8 cellular contexts compared by ENCODE assay signal in genomic region chr14:74712499-74713394, GRCh38. TPM values are rescaled to one million over a fixed set of nuclear protein-coding genes. Genes with fewer than 3 reads are reported as not detected.
DNase-seq lines count a peak whose midpoint lies in the region; ATAC-seq and TF ChIP-seq lines count a peak whose summit lies in the region.

Gene AREL1 (minus strand): TSS chr14:74713080. CDS start chr14:74685615, 27,465 bp downstream.
A gene with protein sequence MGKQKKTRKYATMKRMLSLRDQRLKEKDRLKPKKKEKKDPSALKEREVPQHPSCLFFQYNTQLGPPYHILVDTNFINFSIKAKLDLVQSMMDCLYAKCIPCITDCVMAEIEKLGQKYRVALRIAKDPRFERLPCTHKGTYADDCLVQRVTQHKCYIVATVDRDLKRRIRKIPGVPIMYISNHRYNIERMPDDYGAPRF (plus strand): TSS chr14:74713144. CDS start chr14:74713198, 54 bp downstream.

- peak within 1 kb of the TSS; percentile 94 for H3K4ac ChIP-seq in IMR-90 (ENCODE audit: low read depth, low read length)

- peak within 1 kb of the TSS; percentile 95 for H2AK5ac ChIP-seq in IMR-90 (ENCODE audit: low read depth, low read length)

- peak within 1 kb of the TSS; percentile 90 to 94 (median 92) for H3K4me3 Mint-ChIP-seq in CD4-positive, CD25-positive, alpha-beta regulatory T cell
- H3K4me3 Mint-ChIP-seq in naive thymus-derived CD8-positive, alpha-beta T cell, result peak within 1 kb of the TSS; percentile 90 to 98 (median 96)
- H3K4me3 Mint-ChIP-seq in stimulated activated naive CD8-positive, alpha-beta T cell treated with anti-CD3 and anti-CD28 coated beads, Interleukin-15, Interleukin-2, amounts not matched to agents 100 ng/mL and 50 ng/mL, for 24 hours, result peak within 1 kb of the TSS; percentile 98

- no peaks in the 10 kb centered on the region for H3K9me3 ChIP-seq in CD4-positive, CD25-positive, alpha-beta regulatory T cell (ENCODE audit: control insufficient read depth in 2 of 2, low read length in 2 of 2)
- H3K9me3 ChIP-seq in IMR-90 (ENCODE audit: control insufficient read depth, insufficient read depth, low read length), result no peaks in the 10 kb centered on the region
- H3K9me3 ChIP-seq in esophagus squamous epithelium, result no peaks in the 10 kb centered on the region

- H3K9ac ChIP-seq in IMR-90 (ENCODE audit: low read depth, low read length), result peak within 1 kb of the TSS; percentile 91

- H3K4me3 ChIP-seq in CD4-positive, CD25-positive, alpha-beta regulatory T cell (ENCODE audit: low read depth, low read length), result peak within 1 kb of the TSS; percentile 100
- H3K4me3 ChIP-seq in IMR-90 (ENCODE audit: insufficient read depth, low read depth, low read length) (peak within 1 kb of the TSS; percentile 78), esophagus squamous epithelium (peak within 1 kb of the TSS; percentile 64 to 95 (median 78))

- peaks cover 23% of the 10 kb centered on the region for H3K4me1 ChIP-seq in CD4-positive, CD25-positive, alpha-beta regulatory T cell (ENCODE audit: control insufficient read depth, insufficient read depth, low read length, poor library complexity, severe bottlenecking)
- H3K4me1 ChIP-seq in IMR-90 (ENCODE audit: control insufficient read depth, insufficient read depth, low read length) (no peaks in the 10 kb centered on the region), esophagus squamous epithelium (peaks cover 11 to 40% (median 19%) of the 10 kb centered on the region in 3 donors)

- peak within 1 kb of the TSS; percentile 79 for H2BK5ac ChIP-seq in IMR-90 (ENCODE audit: low read depth, low read length, poor library complexity, severe bottlenecking)

- H4K20me1 ChIP-seq in IMR-90 (ENCODE audit: insufficient read depth, low read length), result peaks cover 8% of the 10 kb centered on the region; the same call in 1 of the 2 replicates

- no peaks in the 10 kb centered on the region for H3K27me3 Mint-ChIP-seq in CD4-positive, CD25-positive, alpha-beta regulatory T cell
- no peaks in the 10 kb centered on the region for H3K27me3 Mint-ChIP-seq in naive thymus-derived CD8-positive, alpha-beta T cell
- no peaks in the 10 kb centered on the region for H3K27me3 Mint-ChIP-seq in stimulated activated naive CD8-positive, alpha-beta T cell treated with anti-CD3 and anti-CD28 coated beads, Interleukin-15, Interleukin-2, amounts not matched to agents 100 ng/mL and 50 ng/mL, for 24 hours

- peak within 1 kb of the TSS; percentile 95 to 100 (median 99) for H3K27ac Mint-ChIP-seq in CD4-positive, CD25-positive, alpha-beta regulatory T cell
- H3K27ac Mint-ChIP-seq in naive thymus-derived CD8-positive, alpha-beta T cell, result peak within 1 kb of the TSS; percentile 95 to 99 (median 98)
- peak within 1 kb of the TSS; percentile 97 for H3K27ac Mint-ChIP-seq in stimulated activated naive CD8-positive, alpha-beta T cell treated with anti-CD3 and anti-CD28 coated beads, Interleukin-15, Interleukin-2, amounts not matched to agents 100 ng/mL and 50 ng/mL, for 24 hours

- TSS peak; percentile 58 for BruUV-seq in IMR-90 (replicated peaks; lab: Mats Ljungman, UMichigan)

- peak; percentile 92 to 95 for ATAC-seq in CD4-positive, CD25-positive, alpha-beta regulatory T cell (ENCODE audit: low read depth in 2 of 2)
- ATAC-seq in GM21423 (IDR thresholded peaks at IDR 0.05; ENCODE audit: unreplicated experiment), result peak; percentile 89
- ATAC-seq in IMR-90 (ENCODE audit: low read depth), result peak; percentile 92
- peak; percentile 95 for ATAC-seq in naive thymus-derived CD8-positive, alpha-beta T cell

- TF ChIP-seq RAD21 in IMR-90 (IDR thresholded peaks at IDR 0.05; ENCODE audit: low read length), result no peak; the same call in 1 of the 2 replicates

- WGBS in IMR-90 (ENCODE audit: extremely low coverage in 2 of 2, insufficient read length in 1 of 2), 2 experiments, result no CpG with 5 or more reads among the region's 31 CpGs
- 0 to 1% methylated on average over 22 to 23 of the region's 31 CpGs for WGBS in esophagus squamous epithelium, 2 donors

- DNase-seq in CD4-positive, CD25-positive, alpha-beta regulatory T cell, result peak; percentile 80 to 92 (median 84)
- DNase-seq in IMR-90 (peak; percentile 91), esophagus squamous epithelium (lab: John Stamatoyannopoulos, UW) (no peak), NCI-H146 (lab: John Stamatoyannopoulos, UW) (no peak)
- peak; percentile 73 for DNase-seq in activated CD8-positive, alpha-beta memory T cell treated with anti-CD3 and anti-CD28 coated beads, Interleukin-2, amount 50 U/mL, for 4 hours
- peak; percentile 60 to 90 (median 84) for DNase-seq in naive thymus-derived CD8-positive, alpha-beta T cell

- intact Hi-C loops in IMR-90 (cut with micrococcal nuclease) (loop anchor here (1.0 kb wide), 1 partner anchor 103 kb away; no protein-coding TSS in a partner anchor), esophagus squamous epithelium (cut with DNase I) (no loop called here)

- POLR2A ChIA-PET in IMR-90 (lab: Charles Lee; ENCODE audit: unreplicated experiment), result no interaction called here
- POLR2A ChIA-PET in naive thymus-derived CD8-positive, alpha-beta T cell (lab: Charles Lee), result interaction anchor here (0.9 to 1.4 kb wide), 4 partner anchors 9 to 104 kb away, joined by 3 to 5 read pairs (median 4); no protein-coding TSS in a partner anchor

- peaks cover 28 to 68% (median 50%) of the 10 kb centered on the region in 4 donors for H3K4me1 Mint-ChIP-seq in CD4-positive, CD25-positive, alpha-beta regulatory T cell
- peaks cover 21 to 67% (median 61%) of the 10 kb centered on the region in 4 donors for H3K4me1 Mint-ChIP-seq in naive thymus-derived CD8-positive, alpha-beta T cell
- peaks cover 46% of the 10 kb centered on the region for H3K4me1 Mint-ChIP-seq in stimulated activated naive CD8-positive, alpha-beta T cell treated with anti-CD3 and anti-CD28 coated beads, Interleukin-15, Interleukin-2, amounts not matched to agents 100 ng/mL and 50 ng/mL, for 24 hours (ENCODE audit: low read depth)

- peak within 1 kb of the TSS; percentile 73 for H3K56ac ChIP-seq in IMR-90 (ENCODE audit: extremely low read depth, insufficient read depth, low read length)

- H3K36me3 Mint-ChIP-seq in CD4-positive, CD25-positive, alpha-beta regulatory T cell, result peaks cover 16% of the 10 kb centered on the region
- H3K36me3 Mint-ChIP-seq in naive thymus-derived CD8-positive, alpha-beta T cell, result peaks cover 5 to 33% (median 10%) of the 10 kb centered on the region in 3 donors
- H3K36me3 Mint-ChIP-seq in stimulated activated naive CD8-positive, alpha-beta T cell treated with anti-CD3 and anti-CD28 coated beads, Interleukin-15, Interleukin-2, amounts not matched to agents 100 ng/mL and 50 ng/mL, for 24 hours (ENCODE audit: low read depth), result peaks cover 24% of the 10 kb centered on the region

- peak within 1 kb of the TSS; percentile 76 for H4K91ac ChIP-seq in IMR-90 (ENCODE audit: insufficient read depth, low read depth, low read length)

- peak within 1 kb of the TSS; percentile 88 to 97 for H4K8ac ChIP-seq in IMR-90 (ENCODE audit: low read depth in 2 of 2, low read length in 2 of 2)

- H3K23ac ChIP-seq in IMR-90 (ENCODE audit: low read depth, low read length), result peak within 1 kb of the TSS; percentile 92

- H3K18ac ChIP-seq in IMR-90 (ENCODE audit: low read depth, low read length), result peak within 1 kb of the TSS; percentile 11; the same call in 1 of the 2 replicates

- no peak for TF ChIP-seq CTCF in IMR-90 (conservative IDR thresholded peaks at IDR 0.05; ENCODE audit: low read depth, low read length)
- peak in 2 of 6 experiments; percentile 2 to 34 for TF ChIP-seq CTCF in esophagus squamous epithelium (IDR thresholded peaks at IDR 0.05)

- H3K36me3 ChIP-seq in CD4-positive, CD25-positive, alpha-beta regulatory T cell (ENCODE audit: control insufficient read depth, insufficient read depth, low read length), result peaks cover 23% of the 10 kb centered on the region
- H3K36me3 ChIP-seq in IMR-90 (ENCODE audit: control insufficient read depth, insufficient read depth, low read length), result peaks cover 2% of the 10 kb centered on the region
- peaks cover 0 to 32% (median 4%) of the 10 kb centered on the region in 3 donors for H3K36me3 ChIP-seq in esophagus squamous epithelium

- peaks cover 11 to 45% of the 10 kb centered on the region in 2 experiments for H3K79me1 ChIP-seq in IMR-90 (ENCODE audit: low read depth in 1 of 2, low read length in 2 of 2)

- peak within 1 kb of the TSS; percentile 83 for H3K27ac ChIP-seq in CD4-positive, CD25-positive, alpha-beta regulatory T cell (ENCODE audit: insufficient read depth, low read length, poor library complexity, severe bottlenecking)
- H3K27ac ChIP-seq in IMR-90 (ENCODE audit: insufficient read depth, low read length) (peak within 1 kb of the TSS; percentile 70), esophagus squamous epithelium (peak within 1 kb of the TSS; percentile 87 to 93 (median 88))

- TF ChIP-seq POLR2A in IMR-90 (IDR thresholded peaks at IDR 0.05; ENCODE audit: low read depth, low read length), result peak; percentile 75
- TF ChIP-seq POLR2A in esophagus squamous epithelium (IDR thresholded peaks at IDR 0.05), result peak in 2 of 4 donors; percentile 51 to 54

- H2AFZ ChIP-seq in IMR-90 (replicated peaks; ENCODE audit: low read length, poor library complexity), result peak within 1 kb of the TSS; percentile 92

- peak within 1 kb of the TSS; percentile 21 for H2BK120ac ChIP-seq in IMR-90 (ENCODE audit: low read depth, low read length)

- no peaks in the 10 kb centered on the region for H3K27me3 ChIP-seq in CD4-positive, CD25-positive, alpha-beta regulatory T cell (ENCODE audit: control insufficient read depth, insufficient read depth, low read length)
- H3K27me3 ChIP-seq in IMR-90 (ENCODE audit: control insufficient read depth, insufficient read depth, low read length) (no peaks in the 10 kb centered on the region), esophagus squamous epithelium (no peaks in the 10 kb centered on the region)

- H3K14ac ChIP-seq in IMR-90 (replicated peaks; ENCODE audit: low read depth, low read length), result peak within 1 kb of the TSS; percentile 92

- H2BK20ac ChIP-seq in IMR-90 (ENCODE audit: low read depth, low read length), result no peak within 1 kb of the TSS

- H3K4me2 ChIP-seq in IMR-90 (ENCODE audit: low read depth, low read length), result peak within 1 kb of the TSS; percentile 90

- CTCF ChIA-PET in IMR-90 (lab: Yijun Ruan, JAX), result no interaction called here

- peak within 1 kb of the TSS; percentile 96 for H2AK9ac ChIP-seq in IMR-90 (replicated peaks; ENCODE audit: low read depth, low read length, poor library complexity)

- H2BK15ac ChIP-seq in IMR-90 (ENCODE audit: low read depth, low read length), result peak within 1 kb of the TSS; percentile 16; the same call in 1 of the 3 replicates

- no peaks in the 10 kb centered on the region for H3K9me3 Mint-ChIP-seq in CD4-positive, CD25-positive, alpha-beta regulatory T cell
- no peaks in the 10 kb centered on the region for H3K9me3 Mint-ChIP-seq in naive thymus-derived CD8-positive, alpha-beta T cell
- H3K9me3 Mint-ChIP-seq in stimulated activated naive CD8-positive, alpha-beta T cell treated with anti-CD3 and anti-CD28 coated beads, Interleukin-15, Interleukin-2, amounts not matched to agents 100 ng/mL and 50 ng/mL, for 24 hours, result no peaks in the 10 kb centered on the region

- in situ Hi-C loops in IMR-90 (cut with MboI; ENCODE audit: low sequenced_read_pairs), result no loop called here

- dilution Hi-C loops in IMR-90 (cut with HindIII; ENCODE audit: low sequenced_read_pairs, unreplicated experiment), result no loop called here

- peak within 1 kb of the TSS; percentile 88 for H4K5ac ChIP-seq in IMR-90 (ENCODE audit: low read depth, low read length)

- H3K9me1 ChIP-seq in IMR-90 (ENCODE audit: insufficient read depth, low read length), result no peaks in the 10 kb centered on the region; the same call in 1 of the 2 replicates

RNA-seq across cellular contexts. Expression of gene AREL1, which starts in this region (rescaled TPM):
- total RNA-seq in CD4-positive, CD25-positive, alpha-beta regulatory T cell, result 47.0 TPM
- 10 to 100 TPM; 18.3 to 25.7 (median 20.8) TPM for polyA plus RNA-seq in CD4-positive, CD25-positive, alpha-beta regulatory T cell
- total RNA-seq in IMR-90 (2012; rRNA removed), result 38.3 and 39.3 TPM in 2 replicates
- 30.0 and 34.4 TPM in 2 replicates for polyA plus RNA-seq in IMR-90 (2012; rRNA removed)
- polyA plus RNA-seq in IMR-90 (2012; cell fraction: cytosol; rRNA removed), result 20.5 and 23.7 TPM in 2 replicates
- polyA plus RNA-seq in IMR-90 (2012; cell fraction: nucleus; rRNA removed; ENCODE audit: low replicate concordance), result 51.1 and 52.7 TPM in 2 replicates
- 10 to 100 TPM; 17.0 to 21.6 (median 19.8) TPM for total RNA-seq in esophagus squamous epithelium
- 10 to 100 TPM; 49.7 to 52.9 TPM for total RNA-seq in naive thymus-derived CD8-positive, alpha-beta T cell
- polyA plus RNA-seq in naive thymus-derived CD8-positive, alpha-beta T cell, result 10 to 100 TPM; 17.3 to 20.6 (median 19.3) TPM

RNA-seq across cellular contexts. Expression of the second gene that starts in this region (rescaled TPM):
- total RNA-seq in CD4-positive, CD25-positive, alpha-beta regulatory T cell, result 35.5 TPM
- polyA plus RNA-seq in CD4-positive, CD25-positive, alpha-beta regulatory T cell, result 10 to 100 TPM; 20.9 to 29.6 (median 27.9) TPM
- total RNA-seq in IMR-90 (2012; rRNA removed) (37.1 and 39.7 TPM in 2 replicates), esophagus squamous epithelium (10 to 100 TPM; 27.9 to 39.5 (median 30.2) TPM)
- 33.3 and 45.5 TPM in 2 replicates for polyA plus RNA-seq in IMR-90 (2012; rRNA removed)
- 3.9 and 9.4 TPM in 2 replicates for polyA plus RNA-seq in IMR-90 (2012; cell fraction: cytosol; rRNA removed)
- polyA plus RNA-seq in IMR-90 (2012; cell fraction: nucleus; rRNA removed; ENCODE audit: low replicate concordance), result 1.9 and 19.2 TPM in 2 replicates
- total RNA-seq in naive thymus-derived CD8-positive, alpha-beta T cell, result 10 to 100 TPM; 65.8 to 66.8 TPM
- 10 to 100 TPM; 31.7 to 37.1 (median 34.7) TPM for polyA plus RNA-seq in naive thymus-derived CD8-positive, alpha-beta T cell

Comparison
In these comparisons a context has a peak if more than half of its experiments do, and no peak if none do; other contexts are left out.
1. DNase-seq: peak in CD4-positive, CD25-positive, alpha-beta regulatory T cell (3 of 3), IMR-90 (single experiment), activated CD8-positive, alpha-beta memory T cell treated with anti-CD3 and anti-CD28 coated beads, Interleukin-2, amount 50 U/mL, for 4 hours (single experiment) and naive thymus-derived CD8-positive, alpha-beta T cell (10 of 10); none in esophagus squamous epithelium (single experiment) and NCI-H146 (single experiment).
2. Peak in every context shown above with its lines, with median percentiles within 50 percentile points of each other: ATAC-seq, H3K27ac ChIP-seq, H3K4me3 ChIP-seq, H3K27ac Mint-ChIP-seq and H3K4me3 Mint-ChIP-seq.